In genomic region chr4:26083987-26084386, GRCh38 we compare ENCODE assay signal across 7 cellular contexts.
DNase-seq lines count a peak whose midpoint lies in the region; ATAC-seq and FAIRE-seq lines count a peak whose summit lies in the region.

No MANE protein-coding gene starts in this region.

- peak; percentile 49 for ATAC-seq in GM21737 (IDR thresholded peaks at IDR 0.05; ENCODE audit: unreplicated experiment)

- no peak for DNase-seq in GM18507 (ENCODE audit: extremely low spot score, insufficient read length, low read depth)
- peak; percentile 94 for DNase-seq in M059J (ENCODE audit: low read depth)
- DNase-seq in fibroblast of gingiva (ENCODE audit: low read depth), result peak; percentile 63
- DNase-seq in NCI-H526 (lab: John Stamatoyannopoulos, UW), result no peak
- DNase-seq in GM19240 (ENCODE audit: insufficient read length, low spot score), result no peak
- DNase-seq in T-helper 9 cell, result no peak

- peak; percentile 74 for FAIRE-seq in GM18507 (lab: Jason Lieb, UNC)

Comparison
In these comparisons a context has a peak if more than half of its experiments do, and no peak if none do; other contexts are left out.
1. DNase-seq: peak in M059J (single experiment) and fibroblast of gingiva (single experiment); none in GM18507 (single experiment), NCI-H526 (0 of 2), GM19240 (single experiment) and T-helper 9 cell (single experiment).